ENCODE assay signal across 3 cellular contexts in genomic region chrY:8479141-8479540, GRCh38.
"Had no signal": no experiment of that assay in that cellular context is flagged by ENCODE, and none has a peak within 500 bp of the region (broad histone marks: within the 10 kb centered on the region; RNA-seq: fewer than 3 reads in every experiment).

No MANE protein-coding gene starts in this region.

- H3K4me3 ChIP-seq: GM12878 had no signal

- ATAC-seq: GM12878 had no signal

- DNase-seq: GDM1, GF-D8 had no signal
